In genomic region chr15:34987982-34988873, GRCh38 we compare ENCODE assay signal across 1 cellular context.
TF ChIP-seq lines count a peak whose summit lies in the region.

A gene with protein sequence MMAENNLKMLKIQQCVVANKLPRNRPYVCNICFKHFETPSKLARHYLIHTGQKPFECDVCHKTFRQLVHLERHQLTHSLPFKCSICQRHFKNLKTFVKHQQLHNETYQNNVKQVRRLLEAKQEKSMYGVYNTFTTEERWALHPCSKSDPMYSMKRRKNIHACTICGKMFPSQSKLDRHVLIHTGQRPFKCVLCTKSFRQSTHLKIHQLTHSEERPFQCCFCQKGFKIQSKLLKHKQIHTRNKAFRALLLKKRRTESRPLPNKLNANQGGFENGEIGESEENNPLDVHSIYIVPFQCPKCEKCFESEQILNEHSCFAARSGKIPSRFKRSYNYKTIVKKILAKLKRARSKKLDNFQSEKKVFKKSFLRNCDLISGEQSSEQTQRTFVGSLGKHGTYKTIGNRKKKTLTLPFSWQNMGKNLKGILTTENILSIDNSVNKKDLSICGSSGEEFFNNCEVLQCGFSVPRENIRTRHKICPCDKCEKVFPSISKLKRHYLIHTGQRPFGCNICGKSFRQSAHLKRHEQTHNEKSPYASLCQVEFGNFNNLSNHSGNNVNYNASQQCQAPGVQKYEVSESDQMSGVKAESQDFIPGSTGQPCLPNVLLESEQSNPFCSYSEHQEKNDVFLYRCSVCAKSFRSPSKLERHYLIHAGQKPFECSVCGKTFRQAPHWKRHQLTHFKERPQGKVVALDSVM (minus strand): TSS chr15:34988287. CDS start chr15:34983434, 4,853 bp downstream.

TF ChIP-seq in GM23338, 12 proteins besides CTCF, POLR2A, EP300 and RAD21 (continued from another document):
- TF ChIP-seq, protein P1, sequence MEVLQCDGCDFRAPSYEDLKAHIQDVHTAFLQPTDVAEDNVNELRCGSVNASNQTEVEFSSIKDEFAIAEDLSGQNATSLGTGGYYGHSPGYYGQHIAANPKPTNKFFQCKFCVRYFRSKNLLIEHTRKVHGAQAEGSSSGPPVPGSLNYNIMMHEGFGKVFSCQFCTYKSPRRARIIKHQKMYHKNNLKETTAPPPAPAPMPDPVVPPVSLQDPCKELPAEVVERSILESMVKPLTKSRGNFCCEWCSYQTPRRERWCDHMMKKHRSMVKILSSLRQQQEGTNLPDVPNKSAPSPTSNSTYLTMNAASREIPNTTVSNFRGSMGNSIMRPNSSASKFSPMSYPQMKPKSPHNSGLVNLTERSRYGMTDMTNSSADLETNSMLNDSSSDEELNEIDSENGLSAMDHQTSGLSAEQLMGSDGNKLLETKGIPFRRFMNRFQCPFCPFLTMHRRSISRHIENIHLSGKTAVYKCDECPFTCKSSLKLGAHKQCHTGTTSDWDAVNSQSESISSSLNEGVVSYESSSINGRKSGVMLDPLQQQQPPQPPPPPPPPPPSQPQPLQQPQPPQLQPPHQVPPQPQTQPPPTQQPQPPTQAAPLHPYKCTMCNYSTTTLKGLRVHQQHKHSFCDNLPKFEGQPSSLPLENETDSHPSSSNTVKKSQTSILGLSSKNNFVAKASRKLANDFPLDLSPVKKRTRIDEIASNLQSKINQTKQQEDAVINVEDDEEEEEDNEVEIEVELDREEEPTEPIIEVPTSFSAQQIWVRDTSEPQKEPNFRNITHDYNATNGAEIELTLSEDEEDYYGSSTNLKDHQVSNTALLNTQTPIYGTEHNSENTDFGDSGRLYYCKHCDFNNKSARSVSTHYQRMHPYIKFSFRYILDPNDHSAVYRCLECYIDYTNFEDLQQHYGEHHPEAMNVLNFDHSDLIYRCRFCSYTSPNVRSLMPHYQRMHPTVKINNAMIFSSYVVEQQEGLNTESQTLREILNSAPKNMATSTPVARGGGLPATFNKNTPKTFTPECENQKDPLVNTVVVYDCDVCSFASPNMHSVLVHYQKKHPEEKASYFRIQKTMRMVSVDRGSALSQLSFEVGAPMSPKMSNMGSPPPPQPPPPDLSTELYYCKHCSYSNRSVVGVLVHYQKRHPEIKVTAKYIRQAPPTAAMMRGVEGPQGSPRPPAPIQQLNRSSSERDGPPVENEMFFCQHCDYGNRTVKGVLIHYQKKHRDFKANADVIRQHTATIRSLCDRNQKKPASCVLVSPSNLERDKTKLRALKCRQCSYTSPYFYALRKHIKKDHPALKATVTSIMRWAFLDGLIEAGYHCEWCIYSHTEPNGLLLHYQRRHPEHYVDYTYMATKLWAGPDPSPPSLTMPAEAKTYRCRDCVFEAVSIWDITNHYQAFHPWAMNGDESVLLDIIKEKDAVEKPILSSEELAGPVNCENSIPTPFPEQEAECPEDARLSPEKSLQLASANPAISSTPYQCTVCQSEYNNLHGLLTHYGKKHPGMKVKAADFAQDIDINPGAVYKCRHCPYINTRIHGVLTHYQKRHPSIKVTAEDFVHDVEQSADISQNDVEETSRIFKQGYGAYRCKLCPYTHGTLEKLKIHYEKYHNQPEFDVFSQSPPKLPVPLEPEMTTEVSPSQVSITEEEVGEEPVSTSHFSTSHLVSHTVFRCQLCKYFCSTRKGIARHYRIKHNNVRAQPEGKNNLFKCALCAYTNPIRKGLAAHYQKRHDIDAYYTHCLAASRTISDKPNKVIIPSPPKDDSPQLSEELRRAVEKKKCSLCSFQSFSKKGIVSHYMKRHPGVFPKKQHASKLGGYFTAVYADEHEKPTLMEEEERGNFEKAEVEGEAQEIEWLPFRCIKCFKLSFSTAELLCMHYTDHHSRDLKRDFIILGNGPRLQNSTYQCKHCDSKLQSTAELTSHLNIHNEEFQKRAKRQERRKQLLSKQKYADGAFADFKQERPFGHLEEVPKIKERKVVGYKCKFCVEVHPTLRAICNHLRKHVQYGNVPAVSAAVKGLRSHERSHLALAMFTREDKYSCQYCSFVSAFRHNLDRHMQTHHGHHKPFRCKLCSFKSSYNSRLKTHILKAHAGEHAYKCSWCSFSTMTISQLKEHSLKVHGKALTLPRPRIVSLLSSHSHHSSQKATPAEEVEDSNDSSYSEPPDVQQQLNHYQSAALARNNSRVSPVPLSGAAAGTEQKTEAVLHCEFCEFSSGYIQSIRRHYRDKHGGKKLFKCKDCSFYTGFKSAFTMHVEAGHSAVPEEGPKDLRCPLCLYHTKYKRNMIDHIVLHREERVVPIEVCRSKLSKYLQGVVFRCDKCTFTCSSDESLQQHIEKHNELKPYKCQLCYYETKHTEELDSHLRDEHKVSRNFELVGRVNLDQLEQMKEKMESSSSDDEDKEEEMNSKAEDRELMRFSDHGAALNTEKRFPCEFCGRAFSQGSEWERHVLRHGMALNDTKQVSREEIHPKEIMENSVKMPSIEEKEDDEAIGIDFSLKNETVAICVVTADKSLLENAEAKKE (CRISPR knock-in tag; IDR thresholded peaks at IDR 0.05) = no peak
- TF ChIP-seq EZH2 (IDR thresholded peaks at IDR 0.05; ENCODE audit: low read depth, unreplicated experiment) = no peak
- TF ChIP-seq REST (IDR thresholded peaks at IDR 0.05; ENCODE audit: unreplicated experiment) = no peak
- peak; percentile 91 for TF ChIP-seq POLR2AphosphoS5 (IDR thresholded peaks at IDR 0.05; ENCODE audit: low read depth)
